9 cellular contexts compared by ENCODE assay signal in the genomic region with DNA sequence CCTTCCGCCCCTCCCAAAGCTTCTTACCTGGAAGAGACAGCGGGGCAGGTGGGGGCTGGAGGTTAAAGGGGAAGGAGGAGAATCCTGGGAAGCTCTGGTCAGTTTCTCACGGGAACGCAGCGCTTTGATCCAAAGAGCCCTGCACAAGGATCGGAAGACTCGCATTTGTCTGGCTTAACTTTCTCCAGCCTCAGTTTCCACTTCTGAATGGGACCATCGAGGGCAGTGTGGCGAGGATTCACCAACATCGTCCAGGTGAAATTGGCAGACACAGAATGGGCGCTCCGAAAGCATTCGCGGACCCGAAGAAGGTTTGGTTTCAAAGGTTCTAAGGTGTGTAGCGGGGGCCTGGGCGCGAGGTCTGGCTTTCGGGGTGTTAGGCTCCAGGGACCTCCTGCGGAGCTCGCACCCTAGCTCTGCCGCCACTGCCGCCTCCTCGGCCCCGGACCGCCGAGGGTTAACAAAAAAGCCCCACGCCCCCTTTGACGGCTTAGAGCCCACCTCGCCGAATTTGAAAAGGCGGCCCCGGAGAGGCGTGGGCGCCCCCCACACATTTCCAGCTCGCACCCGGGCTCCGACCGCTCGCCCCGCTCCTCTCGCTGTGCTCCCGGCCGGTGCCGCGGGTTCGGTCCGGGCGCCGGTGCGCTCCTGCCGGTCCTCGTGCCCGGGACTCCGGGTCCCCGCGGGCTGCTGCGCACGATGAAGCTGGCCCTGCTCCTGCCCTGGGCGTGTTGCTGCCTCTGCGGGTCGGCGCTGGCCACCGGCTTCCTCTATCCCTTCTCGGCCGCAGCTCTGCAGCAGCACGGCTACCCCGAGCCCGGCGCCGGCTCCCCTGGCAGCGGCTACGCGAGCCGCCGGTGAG. TPM values are rescaled to one million over a fixed set of nuclear protein-coding genes. Genes with fewer than 3 reads are reported as not detected.
A peak's percentile ranks its signal among the peaks of the same experiment; 100 is the strongest.
DNase-seq lines count a peak whose midpoint lies in the region; ATAC-seq and TF ChIP-seq lines count a peak whose summit lies in the region.
"Had no signal": no experiment of that assay in that cellular context is flagged by ENCODE, and none has a peak within 500 bp of the region (broad histone marks: within the 10 kb centered on the region; RNA-seq: fewer than 3 reads in every experiment).

TSS of gene COL26A1 (plus strand) at position 542 of the 862 bp plus-strand sequence. CDS start at position 700, 158 bp downstream.

- H3K27me3 ChIP-seq in liver (ENCODE audit: control insufficient read depth in 4 of 4, insufficient read depth in 4 of 4, low read length in 3 of 4) (no peaks in the 10 kb centered on the region), stomach (peaks cover 0 to 70% (median 25%) of the 10 kb centered on the region in 3 donors)

- TF ChIP-seq CTCF in choroid plexus epithelial cell (conservative IDR thresholded peaks at IDR 0.05; ENCODE audit: low read depth, low read length) = no peak
- TF ChIP-seq CTCF in liver (IDR thresholded peaks at IDR 0.05; ENCODE audit: low read depth, low read length, missing input control) = no peak
- TF ChIP-seq CTCF in stomach (IDR thresholded peaks at IDR 0.05) = no peak

- no peaks in the 10 kb centered on the region for H3K9me3 ChIP-seq in liver (ENCODE audit: control insufficient read depth in 4 of 4, low read length in 3 of 4)
- no peaks in the 10 kb centered on the region for H3K9me3 ChIP-seq in stomach

- peak within 1 kb of the TSS in 1 of 2 donors; percentile 16 for H3K9ac ChIP-seq in liver (ENCODE audit: low read depth in 1 of 2, low read length in 2 of 2)

- WGBS in liver = 13% methylated on average over 76 of the region's 76 CpGs
- 11 to 38% (median 12%) methylated on average over 31 to 76 of the region's 76 CpGs for WGBS in stomach, 5 donors

- DNase-seq in DMS114 treated with DMSO at 0.1 percent for 48 hours (lab: John Stamatoyannopoulos, UW; ENCODE audit: unreplicated experiment) = peak; percentile 20
- peak; percentile 10 for DNase-seq in NCI-H2171 (lab: John Stamatoyannopoulos, UW)
- peak; percentile 17 for DNase-seq in choroid plexus epithelial cell (ENCODE audit: low read depth)
- peak; percentile 53 for DNase-seq in stomach
- DNase-seq in activated effector memory CD4-positive, alpha-beta T cell treated with anti-CD3 and anti-CD28 coated beads, Interleukin-2, amount 50 U/mL, for 16 hours = no peak

- TF ChIP-seq EP300 in stomach (IDR thresholded peaks at IDR 0.05) = no peak

- H3K4me1 ChIP-seq in liver (ENCODE audit: control insufficient read depth in 4 of 4, insufficient read depth in 4 of 4, low read length in 3 of 4) (peaks cover 6 to 17% (median 12%) of the 10 kb centered on the region in 4 donors), stomach (peaks cover 15 to 22% (median 20%) of the 10 kb centered on the region in 4 donors)

- ATAC-seq in GM18907 (IDR thresholded peaks at IDR 0.05; ENCODE audit: unreplicated experiment) (no peak), GM19452 (IDR thresholded peaks at IDR 0.05; ENCODE audit: unreplicated experiment) (no peak)

- intact Hi-C loops in stomach (cut with DNase I; ENCODE audit: low total_unique reads) = no loop called here

- H3K36me3 ChIP-seq in liver (ENCODE audit: control insufficient read depth in 4 of 4, insufficient read depth in 3 of 4, low read depth in 1 of 4, low read length in 3 of 4) = no peaks in the 10 kb centered on the region
- no peaks in the 10 kb centered on the region for H3K36me3 ChIP-seq in stomach

- TF ChIP-seq RAD21 in liver (IDR thresholded peaks at IDR 0.05) = no peak

- TF ChIP-seq POLR2A in stomach (IDR thresholded peaks at IDR 0.05) = no peak

- H3K27ac ChIP-seq in liver (ENCODE audit: low read depth in 1 of 2, low read length in 2 of 2) = peak within 1 kb of the TSS; percentile 69 to 76
- H3K27ac ChIP-seq in stomach = peak within 1 kb of the TSS in 2 of 5 donors; percentile 41 to 66

- H3K4me3 ChIP-seq in choroid plexus epithelial cell (ENCODE audit: low read depth, low read length) (peak within 1 kb of the TSS; percentile 34), liver (ENCODE audit: low read depth in 1 of 3, low read length in 3 of 3) (peak within 1 kb of the TSS; percentile 51 to 84 (median 59)), stomach (peak within 1 kb of the TSS; percentile 53 to 57 (median 54))

TF ChIP-seq in liver, 16 proteins besides CTCF, POLR2A, EP300 and RAD21:
- TF ChIP-seq HNF4A (conservative IDR thresholded peaks at IDR 0.05) = no peak
- TF ChIP-seq RXRA (IDR thresholded peaks at IDR 0.05) = no peak
- no peak for TF ChIP-seq GABPA (IDR thresholded peaks at IDR 0.05 in 1 of 2, conservative IDR thresholded peaks at IDR 0.05 in 1 of 2)
- no peak for TF ChIP-seq NR2F2 (IDR thresholded peaks at IDR 0.05)
- TF ChIP-seq, protein P1, sequence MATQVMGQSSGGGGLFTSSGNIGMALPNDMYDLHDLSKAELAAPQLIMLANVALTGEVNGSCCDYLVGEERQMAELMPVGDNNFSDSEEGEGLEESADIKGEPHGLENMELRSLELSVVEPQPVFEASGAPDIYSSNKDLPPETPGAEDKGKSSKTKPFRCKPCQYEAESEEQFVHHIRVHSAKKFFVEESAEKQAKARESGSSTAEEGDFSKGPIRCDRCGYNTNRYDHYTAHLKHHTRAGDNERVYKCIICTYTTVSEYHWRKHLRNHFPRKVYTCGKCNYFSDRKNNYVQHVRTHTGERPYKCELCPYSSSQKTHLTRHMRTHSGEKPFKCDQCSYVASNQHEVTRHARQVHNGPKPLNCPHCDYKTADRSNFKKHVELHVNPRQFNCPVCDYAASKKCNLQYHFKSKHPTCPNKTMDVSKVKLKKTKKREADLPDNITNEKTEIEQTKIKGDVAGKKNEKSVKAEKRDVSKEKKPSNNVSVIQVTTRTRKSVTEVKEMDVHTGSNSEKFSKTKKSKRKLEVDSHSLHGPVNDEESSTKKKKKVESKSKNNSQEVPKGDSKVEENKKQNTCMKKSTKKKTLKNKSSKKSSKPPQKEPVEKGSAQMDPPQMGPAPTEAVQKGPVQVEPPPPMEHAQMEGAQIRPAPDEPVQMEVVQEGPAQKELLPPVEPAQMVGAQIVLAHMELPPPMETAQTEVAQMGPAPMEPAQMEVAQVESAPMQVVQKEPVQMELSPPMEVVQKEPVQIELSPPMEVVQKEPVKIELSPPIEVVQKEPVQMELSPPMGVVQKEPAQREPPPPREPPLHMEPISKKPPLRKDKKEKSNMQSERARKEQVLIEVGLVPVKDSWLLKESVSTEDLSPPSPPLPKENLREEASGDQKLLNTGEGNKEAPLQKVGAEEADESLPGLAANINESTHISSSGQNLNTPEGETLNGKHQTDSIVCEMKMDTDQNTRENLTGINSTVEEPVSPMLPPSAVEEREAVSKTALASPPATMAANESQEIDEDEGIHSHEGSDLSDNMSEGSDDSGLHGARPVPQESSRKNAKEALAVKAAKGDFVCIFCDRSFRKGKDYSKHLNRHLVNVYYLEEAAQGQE (IDR thresholded peaks at IDR 0.05) = no peak
- TF ChIP-seq, protein P2, sequence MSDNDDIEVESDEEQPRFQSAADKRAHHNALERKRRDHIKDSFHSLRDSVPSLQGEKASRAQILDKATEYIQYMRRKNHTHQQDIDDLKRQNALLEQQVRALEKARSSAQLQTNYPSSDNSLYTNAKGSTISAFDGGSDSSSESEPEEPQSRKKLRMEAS (IDR thresholded peaks at IDR 0.05) = no peak
- TF ChIP-seq, protein P3, sequence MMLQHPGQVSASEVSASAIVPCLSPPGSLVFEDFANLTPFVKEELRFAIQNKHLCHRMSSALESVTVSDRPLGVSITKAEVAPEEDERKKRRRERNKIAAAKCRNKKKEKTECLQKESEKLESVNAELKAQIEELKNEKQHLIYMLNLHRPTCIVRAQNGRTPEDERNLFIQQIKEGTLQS (IDR thresholded peaks at IDR 0.05) = no peak
- no peak for TF ChIP-seq SP1 (IDR thresholded peaks at IDR 0.05)
- no peak for TF ChIP-seq EGR1 (IDR thresholded peaks at IDR 0.05; ENCODE audit: low read depth in 2 of 2)
- no peak for TF ChIP-seq JUND (IDR thresholded peaks at IDR 0.05)
- TF ChIP-seq YY1 (IDR thresholded peaks at IDR 0.05) = no peak
- no peak for TF ChIP-seq FOXA2 (IDR thresholded peaks at IDR 0.05)
- TF ChIP-seq FOXA1 (IDR thresholded peaks at IDR 0.05) = no peak
- no peak for TF ChIP-seq HNF4G (IDR thresholded peaks at IDR 0.05)
- no peak for TF ChIP-seq TAF1 (conservative IDR thresholded peaks at IDR 0.05)
- TF ChIP-seq ZBTB33 (IDR thresholded peaks at IDR 0.05) = no peak

RNA-seq across cellular contexts. Expression of gene COL26A1, which starts in this region (rescaled TPM):
- total RNA-seq in liver = 1 to 10 TPM in 1 of 2 donors, under 1 TPM in 1; 0.89 to 1.8 TPM
- polyA plus RNA-seq in liver = 1 to 10 TPM in 1 of 2 donors, under 1 TPM in 1; 0.76 to 1.0 TPM
- under 1 TPM in 1 of 5 donors, not detected in 4; 0.55 TPM for total RNA-seq in stomach
- polyA plus RNA-seq in stomach = under 1 TPM in 2 of 3 donors, not detected in 1; 0.20 to 0.31 TPM
- polyA plus RNA-seq: IgD-negative memory B cell had no signal

Comparison
In these comparisons a context has a peak if more than half of its experiments do, and no peak if none do; other contexts are left out.
1. Peak in DNase-seq and H3K4me3 ChIP-seq in stomach; RNA of the gene not detected or under 1 TPM.